ENCODE assay signal across 11 cellular contexts in genomic region chr21:46122241-46122671, GRCh38. TPM values are rescaled to one million over a fixed set of nuclear protein-coding genes. Genes with fewer than 3 reads are reported as not detected.
DNase-seq lines count a peak whose midpoint lies in the region; ATAC-seq and TF ChIP-seq lines count a peak whose summit lies in the region.
"Had no signal": no experiment of that assay in that cellular context is flagged by ENCODE, and none has a peak within 500 bp of the region (broad histone marks: within the 10 kb centered on the region; RNA-seq: fewer than 3 reads in every experiment).

No MANE protein-coding gene starts in this region.

- no peak for ATAC-seq in activated T-cell treated with anti-CD3 and anti-CD28 coated beads, Interleukin-2, amount 50 U/mL, for 72 hours (replicated peaks in 1 of 2)
- ATAC-seq in GM19467 (IDR thresholded peaks at IDR 0.05; ENCODE audit: unreplicated experiment): no peak

- no peaks in the 10 kb centered on the region for H3K27me3 ChIP-seq in spleen (replicated peaks in 1 of 7)

- H3K4me3 ChIP-seq in fibroblast of villous mesenchyme (ENCODE audit: low read depth, low read length): no peak overlapping the region
- H3K4me3 ChIP-seq in spleen: no peak overlapping the region

- intact Hi-C loops in spleen (cut with DNase I; ENCODE audit: low total_unique reads): no loop called here

- H3K9me3 ChIP-seq in spleen: no peaks in the 10 kb centered on the region

- H3K4me3 Mint-ChIP-seq in activated T-cell treated with anti-CD3 and anti-CD28 coated beads, Interleukin-2, amount 50 U/mL, for 24 hours: no peak overlapping the region
- H3K4me3 Mint-ChIP-seq in activated T-cell treated with anti-CD3 and anti-CD28 coated beads, Interleukin-2, amount 50 U/mL, for 72 hours: no peak overlapping the region
- H3K4me3 Mint-ChIP-seq: endodermal cell had no signal

- H3K27ac Mint-ChIP-seq in activated T-cell treated with anti-CD3 and anti-CD28 coated beads, Interleukin-2, amount 50 U/mL, for 24 hours: no peak overlapping the region
- H3K27ac Mint-ChIP-seq in activated T-cell treated with anti-CD3 and anti-CD28 coated beads, Interleukin-2, amount 50 U/mL, for 72 hours: no peak overlapping the region
- H3K27ac Mint-ChIP-seq: endodermal cell had no signal

- TF ChIP-seq CTCF in fibroblast of villous mesenchyme (IDR thresholded peaks at IDR 0.05; ENCODE audit: insufficient read depth, low read depth, low read length) (no peak), spleen (IDR thresholded peaks at IDR 0.05 in 8 of 11, conservative IDR thresholded peaks at IDR 0.05 in 3 of 11) (no peak)

- peak; percentile 6 for DNase-seq in activated T-cell treated with anti-CD3 and anti-CD28 coated beads, Interleukin-2, amount 50 U/mL, for 24 hours
- no peak for DNase-seq in activated T-cell treated with anti-CD3 and anti-CD28 coated beads, Interleukin-2, amount 50 U/mL, for 72 hours
- DNase-seq in SW480 (ENCODE audit: low spot score) (peak; percentile 38), fibroblast of villous mesenchyme (ENCODE audit: low read depth) (peak; percentile 74), spleen (peak; percentile 52), epidermal melanocyte (ENCODE audit: insufficient read length, low spot score) (no peak), NCI-H1048 (lab: John Stamatoyannopoulos, UW) (no peak)
- DNase-seq: NCI-H1436 treated with DMSO at 0.1 percent for 48 hours had no signal

- peaks cover 0 to 91% (median 34%) of the 10 kb centered on the region in 6 donors for H3K36me3 ChIP-seq in spleen

- no peak for TF ChIP-seq POLR2A in spleen (IDR thresholded peaks at IDR 0.05)

- 82 to 92% (median 87%) methylated on average over 11 to 12 of the region's 12 CpGs for WGBS in spleen, 5 donors

- H3K9me3 Mint-ChIP-seq in activated T-cell treated with anti-CD3 and anti-CD28 coated beads, Interleukin-2, amount 50 U/mL, for 24 hours: no peaks in the 10 kb centered on the region
- H3K9me3 Mint-ChIP-seq in activated T-cell treated with anti-CD3 and anti-CD28 coated beads, Interleukin-2, amount 50 U/mL, for 72 hours: peaks cover 0 to 3% of the 10 kb centered on the region in 2 donors
- H3K9me3 Mint-ChIP-seq: endodermal cell had no signal

- H3K36me3 Mint-ChIP-seq in activated T-cell treated with anti-CD3 and anti-CD28 coated beads, Interleukin-2, amount 50 U/mL, for 24 hours (ENCODE audit: low read depth): no peaks in the 10 kb centered on the region
- no peaks in the 10 kb centered on the region for H3K36me3 Mint-ChIP-seq in activated T-cell treated with anti-CD3 and anti-CD28 coated beads, Interleukin-2, amount 50 U/mL, for 72 hours (ENCODE audit: insufficient read depth in 2 of 2)

- H3K4me1 ChIP-seq in spleen: no peaks in the 10 kb centered on the region

- H3K4me1 Mint-ChIP-seq in activated T-cell treated with anti-CD3 and anti-CD28 coated beads, Interleukin-2, amount 50 U/mL, for 24 hours (ENCODE audit: low read depth): no peaks in the 10 kb centered on the region
- no peaks in the 10 kb centered on the region for H3K4me1 Mint-ChIP-seq in activated T-cell treated with anti-CD3 and anti-CD28 coated beads, Interleukin-2, amount 50 U/mL, for 72 hours (ENCODE audit: low read depth)
- H3K4me1 Mint-ChIP-seq: endodermal cell had no signal

- H3K27me3 Mint-ChIP-seq in activated T-cell treated with anti-CD3 and anti-CD28 coated beads, Interleukin-2, amount 50 U/mL, for 24 hours: no peaks in the 10 kb centered on the region
- no peaks in the 10 kb centered on the region for H3K27me3 Mint-ChIP-seq in activated T-cell treated with anti-CD3 and anti-CD28 coated beads, Interleukin-2, amount 50 U/mL, for 72 hours (ENCODE audit: low read depth)

- no peak overlapping the region for H3K27ac ChIP-seq in spleen

RNA-seq across cellular contexts. Expression of gene COL6A2, which starts 24.3 kb away (rescaled TPM):
- total RNA-seq in activated T-cell treated with anti-CD3 and anti-CD28 coated beads, Interleukin-2, amount 50 U/mL, for 72 hours: 10 to 100 TPM; 10.8 to 11.3 TPM
- 487 and 812 TPM in 2 replicates for total RNA-seq in fibroblast of villous mesenchyme
- total RNA-seq in spleen: 100 to 1,000 TPM; 105 to 259 (median 198) TPM
- 100 to 1,000 TPM; 101 to 244 (median 110) TPM for polyA plus RNA-seq in spleen

RNA-seq across cellular contexts. Expression of gene FTCD, which starts 33.1 kb away (rescaled TPM):
- under 1 TPM; 0.74 to 1.00 TPM for total RNA-seq in activated T-cell treated with anti-CD3 and anti-CD28 coated beads, Interleukin-2, amount 50 U/mL, for 72 hours
- total RNA-seq in fibroblast of villous mesenchyme (under 0.01 and 0.43 TPM in 2 replicates), spleen (1 to 10 TPM in 1 of 7 donors, under 1 TPM in 1, not detected in 5; 0.81 to 1.7 TPM)
- 1 to 10 TPM in 1 of 3 donors, under 1 TPM in 2; 0.35 to 2.8 (median 0.38) TPM for polyA plus RNA-seq in spleen
- polyA plus RNA-seq: keratinocyte had no signal

Comparison
In these comparisons a context has a peak if more than half of its experiments do, and no peak if none do; other contexts are left out.
1. DNase-seq: peak in activated T-cell treated with anti-CD3 and anti-CD28 coated beads, Interleukin-2, amount 50 U/mL, for 24 hours (single experiment), SW480 (single experiment), fibroblast of villous mesenchyme (single experiment) and spleen (single experiment); none in activated T-cell treated with anti-CD3 and anti-CD28 coated beads, Interleukin-2, amount 50 U/mL, for 72 hours (0 of 2), epidermal melanocyte (single experiment) and NCI-H1048 (single experiment).
2. RNA of gene COL6A2, which starts 24.3 kb away (total RNA-seq): 487 to 812 TPM in fibroblast of villous mesenchyme and 105 to 259 TPM in spleen; 10.8 to 11.3 TPM in activated T-cell treated with anti-CD3 and anti-CD28 coated beads, Interleukin-2, amount 50 U/mL, for 72 hours; every median in the first group is over 4 times any median in the second.